In genomic region chr19:13038306-13039210, GRCh38 we compare ENCODE assay signal across 11 cellular contexts. TPM values are rescaled to one million over a fixed set of nuclear protein-coding genes. Genes with fewer than 3 reads are reported as not detected.
DNase-seq lines count a peak whose midpoint lies in the region; TF ChIP-seq lines count a peak whose summit lies in the region.
"Had no signal": no experiment of that assay in that cellular context is flagged by ENCODE, and none has a peak within 500 bp of the region (broad histone marks: within the 10 kb centered on the region; RNA-seq: fewer than 3 reads in every experiment).

No MANE protein-coding gene starts in this region.

- no peak overlapping the region for H3K9ac ChIP-seq in fibroblast of lung (ENCODE audit: insufficient read depth, low read length)

- TF ChIP-seq POLR2A in stomach (IDR thresholded peaks at IDR 0.05), result no peak

- H3K36me3 ChIP-seq in SJCRH30, result no peaks in the 10 kb centered on the region
- H3K36me3 ChIP-seq in fibroblast of lung (ENCODE audit: control insufficient read depth, insufficient read depth, low read length), result peaks cover 7% of the 10 kb centered on the region
- H3K36me3 ChIP-seq in stomach, result no peaks in the 10 kb centered on the region

- H3K4me2 ChIP-seq in fibroblast of lung (ENCODE audit: extremely low read depth, insufficient read depth, low read length), result no peak overlapping the region

- H2AFZ ChIP-seq in fibroblast of lung (ENCODE audit: low read length), result no peak overlapping the region

- TF ChIP-seq CTCF in GM12873 (IDR thresholded peaks at IDR 0.05; ENCODE audit: insufficient read depth, low read depth, low read length, missing control alignments) (peak; percentile 16), fibroblast of lung (conservative IDR thresholded peaks at IDR 0.05 in 1 of 2, IDR thresholded peaks at IDR 0.05 in 1 of 2; ENCODE audit: low read depth in 1 of 2, low read length in 2 of 2) (no peak), stomach (IDR thresholded peaks at IDR 0.05) (no peak)

- H3K4me3 ChIP-seq in SJCRH30, result no peak overlapping the region
- no peak overlapping the region for H3K4me3 ChIP-seq in fibroblast of lung (replicated peaks in 1 of 4; ENCODE audit: control extremely low read depth in 1 of 4, insufficient read depth in 1 of 4, low read depth in 3 of 4, low read length in 4 of 4)
- no peak overlapping the region for H3K4me3 ChIP-seq in stomach

- WGBS in stomach, 5 donors, result 60 to 78% (median 67%) methylated on average over 12 to 13 of the region's 13 CpGs

- peaks cover 91% of the 10 kb centered on the region for H3K79me2 ChIP-seq in fibroblast of lung (ENCODE audit: control insufficient read depth, insufficient read depth, low read length)

- DNase-seq in SJCRH30 (no peak), fibroblast of lung (ENCODE audit: low read depth in 2 of 2) (no peak), stomach (no peak), NCI-H1417 treated with DMSO at 0.1 percent for 48 hours (lab: John Stamatoyannopoulos, UW) (no peak), NCI-H345 treated with DMSO at 0.1 percent for 48 hours (lab: John Stamatoyannopoulos, UW; ENCODE audit: unreplicated experiment) (no peak), ureter (ENCODE audit: low spot score) (no peak), foreskin melanocyte (no peak)
- DNase-seq: activated CD4-positive, alpha-beta memory T cell treated with anti-CD3 and anti-CD28 coated beads, Interleukin-2, amount 10 ng/mL, durations not matched to agents 7 days and 5 days; activated naive CD4-positive, alpha-beta T cell; CD8-positive, alpha-beta memory T cell had no signal

- H3K9me3 ChIP-seq in SJCRH30 (replicated peaks) (no peaks in the 10 kb centered on the region), fibroblast of lung (ENCODE audit: control insufficient read depth, insufficient read depth, low read depth, low read length) (no peaks in the 10 kb centered on the region), stomach (no peaks in the 10 kb centered on the region)

- TF ChIP-seq EP300 in stomach (IDR thresholded peaks at IDR 0.05), result no peak

- H4K20me1 ChIP-seq in fibroblast of lung (ENCODE audit: control insufficient read depth, extremely low read depth, insufficient read depth, low read length), result no peaks in the 10 kb centered on the region

- H3K27ac ChIP-seq in SJCRH30, result peak overlapping the region; percentile 98; the same call in 1 of the 2 replicates
- H3K27ac ChIP-seq in fibroblast of lung (ENCODE audit: insufficient read depth, low read length), result peak overlapping the region; percentile 91
- peak overlapping the region in 4 of 5 donors; percentile 40 to 88 (median 76) for H3K27ac ChIP-seq in stomach

- intact Hi-C loops in stomach (cut with DNase I; ENCODE audit: low total_unique reads), result no loop called here

- H3K4me1 ChIP-seq in SJCRH30, result peaks cover 69% of the 10 kb centered on the region
- H3K4me1 ChIP-seq in fibroblast of lung (ENCODE audit: control insufficient read depth, extremely low read depth, insufficient read depth, low read length), result peaks cover 41% of the 10 kb centered on the region
- H3K4me1 ChIP-seq in stomach, result peaks cover 65 to 100% (median 84%) of the 10 kb centered on the region in 4 donors

- H3K27me3 ChIP-seq in SJCRH30, result no peaks in the 10 kb centered on the region
- H3K27me3 ChIP-seq in fibroblast of lung (ENCODE audit: control insufficient read depth, insufficient read depth, low read length), result no peaks in the 10 kb centered on the region
- H3K27me3 ChIP-seq in stomach, result no peaks in the 10 kb centered on the region

RNA-seq across cellular contexts. Expression of gene NFIX, which starts 43.3 kb away (rescaled TPM):
- 20.2 and 22.4 TPM in 2 replicates for total RNA-seq in SJCRH30 (2014; rRNA removed; shearing (Covaris generic))
- 55.2 and 74.8 TPM in 2 replicates for total RNA-seq in fibroblast of lung
- polyA plus RNA-seq in fibroblast of lung, result 35.7 and 75.9 TPM in 2 replicates
- 139 and 196 TPM in 2 replicates for polyA plus RNA-seq in fibroblast of lung (2012)
- 272 and 385 TPM in 2 replicates for polyA minus RNA-seq in fibroblast of lung (ENCODE audit: low replicate concordance)
- 100 to 1,000 TPM in 1 of 5 donors, 10 to 100 TPM in 4; 14.0 to 183 (median 63.3) TPM for total RNA-seq in stomach
- polyA plus RNA-seq in stomach, result 10 to 100 TPM; 11.5 to 45.0 (median 30.2) TPM
- 91.7 TPM for total RNA-seq in ureter
